8 cellular contexts compared by ENCODE assay signal in genomic region chr3:194472290-194472920, GRCh38. TPM values are rescaled to one million over a fixed set of nuclear protein-coding genes. Genes with fewer than 3 reads are reported as not detected.
DNase-seq lines count a peak whose midpoint lies in the region; ATAC-seq and TF ChIP-seq lines count a peak whose summit lies in the region.

No MANE protein-coding gene starts in this region.

- H4K20me1 ChIP-seq in Loucy (ENCODE audit: insufficient read depth, low read length, poor library complexity, severe bottlenecking) = peaks cover 76% of the 10 kb centered on the region

- no peaks in the 10 kb centered on the region for H3K27me3 ChIP-seq in Loucy (ENCODE audit: insufficient read depth, low read length, poor library complexity, severe bottlenecking)

- H3K27ac Mint-ChIP-seq in activated CD4-positive, alpha-beta T cell treated with anti-CD3 and anti-CD28 coated beads, Interleukin-2, amount 10 ng/mL, durations not matched to agents 7 days and 5 days = no peak overlapping the region
- H3K27ac Mint-ChIP-seq in naive thymus-derived CD8-positive, alpha-beta T cell = no peak overlapping the region

- H3K27me3 Mint-ChIP-seq in activated CD4-positive, alpha-beta T cell treated with anti-CD3 and anti-CD28 coated beads, Interleukin-2, amount 10 ng/mL, durations not matched to agents 7 days and 5 days = no peaks in the 10 kb centered on the region
- no peaks in the 10 kb centered on the region for H3K27me3 Mint-ChIP-seq in naive thymus-derived CD8-positive, alpha-beta T cell

- no peaks in the 10 kb centered on the region for H3F3A ChIP-seq in Loucy (ENCODE audit: low read depth)

- H3K9me2 ChIP-seq in Loucy (replicated peaks; ENCODE audit: low read depth, low read length) = no peaks in the 10 kb centered on the region

- H3K9me3 Mint-ChIP-seq in activated CD4-positive, alpha-beta T cell treated with anti-CD3 and anti-CD28 coated beads, Interleukin-2, amount 10 ng/mL, durations not matched to agents 7 days and 5 days = no peaks in the 10 kb centered on the region
- H3K9me3 Mint-ChIP-seq in naive thymus-derived CD8-positive, alpha-beta T cell = no peaks in the 10 kb centered on the region

- H3K9ac ChIP-seq in Loucy (ENCODE audit: low read depth, low read length, poor library complexity, severe bottlenecking) = no peak overlapping the region

- POLR2A ChIA-PET in activated CD4-positive, alpha-beta T cell treated with anti-CD3 and anti-CD28 coated beads, Interleukin-2, amount 10 ng/mL, durations not matched to agents 7 days and 5 days (lab: Charles Lee) = no interaction called here
- POLR2A ChIA-PET in naive thymus-derived CD8-positive, alpha-beta T cell (lab: Charles Lee) = interaction anchor here (1.0 to 1.3 kb wide), 2 partner anchors 13 to 112 kb away, joined by 4 read pairs; no protein-coding TSS in a partner anchor

- H3K4me3 ChIP-seq in Loucy (ENCODE audit: low read length, poor library complexity, severe bottlenecking) (no peak overlapping the region), epithelial cell of proximal tubule (ENCODE audit: low read depth, low read length) (no peak overlapping the region)

- H3K79me2 ChIP-seq in Loucy (ENCODE audit: insufficient read depth, low read length) = peaks cover 97% of the 10 kb centered on the region

- H3K4me3 Mint-ChIP-seq in activated CD4-positive, alpha-beta T cell treated with anti-CD3 and anti-CD28 coated beads, Interleukin-2, amount 10 ng/mL, durations not matched to agents 7 days and 5 days = no peak overlapping the region
- H3K4me3 Mint-ChIP-seq in naive thymus-derived CD8-positive, alpha-beta T cell = no peak overlapping the region

- ATAC-seq in GM21723 (IDR thresholded peaks at IDR 0.05; ENCODE audit: unreplicated experiment) = peak; percentile 81
- peak; percentile 93 to 96 for ATAC-seq in naive thymus-derived CD8-positive, alpha-beta T cell

- in situ Hi-C loops in SK-MEL-5 (cut with HindIII; ENCODE audit: low pct_unique_long_range_greater_than_20kb, low sequenced_read_pairs) = no loop called here

- peaks cover 20% of the 10 kb centered on the region for H3K4me1 ChIP-seq in Loucy (ENCODE audit: insufficient read depth, low read length, poor library complexity, severe bottlenecking)

- peak; percentile 52 for DNase-seq in activated CD4-positive, alpha-beta T cell treated with anti-CD3 and anti-CD28 coated beads, Interleukin-2, amount 10 ng/mL, durations not matched to agents 7 days and 5 days
- no peak for DNase-seq in activated CD4-positive, alpha-beta T cell treated with anti-CD3 and anti-CD28 coated beads for 1 hour
- DNase-seq in SK-MEL-5 (ENCODE audit: low read depth, low spot score) (peak; percentile 78), epithelial cell of proximal tubule (ENCODE audit: low read depth) (no peak)
- DNase-seq in naive thymus-derived CD8-positive, alpha-beta T cell = peak in 6 of 10 donors; percentile 20 to 68 (median 58)
- DNase-seq in stimulated activated CD4-positive, alpha-beta T cell treated with anti-CD3 and anti-CD28 coated beads, Interleukin-1b, Interleukin-23, amount 100 ng/mL, for 48 hours = no peak

- H2AFZ ChIP-seq in Loucy (ENCODE audit: low read length) = no peak overlapping the region

- H3K4me1 Mint-ChIP-seq in activated CD4-positive, alpha-beta T cell treated with anti-CD3 and anti-CD28 coated beads, Interleukin-2, amount 10 ng/mL, durations not matched to agents 7 days and 5 days = peaks cover 8% of the 10 kb centered on the region
- peaks cover 6 to 17% (median 11%) of the 10 kb centered on the region in 4 donors for H3K4me1 Mint-ChIP-seq in naive thymus-derived CD8-positive, alpha-beta T cell

- H3K9me3 ChIP-seq in Loucy (ENCODE audit: insufficient read depth, low read depth, low read length) = no peaks in the 10 kb centered on the region

- TF ChIP-seq CTCF in Loucy (conservative IDR thresholded peaks at IDR 0.05; ENCODE audit: low read length) = peak; percentile 91
- peak; percentile 99 for TF ChIP-seq CTCF in epithelial cell of proximal tubule (conservative IDR thresholded peaks at IDR 0.05; ENCODE audit: low read depth, low read length)

- no peak overlapping the region for H3K4me2 ChIP-seq in Loucy (ENCODE audit: low read depth, low read length, poor library complexity, severe bottlenecking)

- peaks cover 1% of the 10 kb centered on the region for H3K36me3 Mint-ChIP-seq in activated CD4-positive, alpha-beta T cell treated with anti-CD3 and anti-CD28 coated beads, Interleukin-2, amount 10 ng/mL, durations not matched to agents 7 days and 5 days (ENCODE audit: low read depth)
- H3K36me3 Mint-ChIP-seq in naive thymus-derived CD8-positive, alpha-beta T cell = peaks cover 0 to 4% (median 0%) of the 10 kb centered on the region in 3 donors

- 0 out of 2 replicates have a peak, but pooled peaks cover 4% of the 10 kb centered on the region for H3K36me3 ChIP-seq in Loucy (ENCODE audit: insufficient read depth, low read length)

- CTCF ChIA-PET in activated CD4-positive, alpha-beta T cell treated with anti-CD3 and anti-CD28 coated beads, Interleukin-2, amount 10 ng/mL, durations not matched to agents 7 days and 5 days (lab: Charles Lee) = interaction anchor here (0.5 to 1.2 kb wide), 9 partner anchors 9 to 131 kb away, joined by 3 to 7 read pairs (median 4); no protein-coding TSS in a partner anchor

RNA-seq across cellular contexts. Expression of gene ATP13A3, which starts 14.4 kb away (rescaled TPM):
- total RNA-seq in activated CD4-positive, alpha-beta T cell treated with anti-CD3 and anti-CD28 coated beads, Interleukin-2, amount 10 ng/mL, durations not matched to agents 7 days and 5 days = 10 to 100 TPM; 59.2 to 73.8 TPM
- 95.1 and 102 TPM in 2 replicates for total RNA-seq in SK-MEL-5 (2014; rRNA removed; shearing (Covaris generic))
- polyA plus RNA-seq in SK-MEL-5 (2015; cell fraction: cytosol; rRNA removed) = 78.4 and 144 TPM in 2 replicates
- 74.9 and 82.3 TPM in 2 replicates for polyA plus RNA-seq in SK-MEL-5 (2015; cell fraction: nucleus; rRNA removed)
- total RNA-seq in epithelial cell of proximal tubule = 88.1 and 102 TPM in 2 replicates
- 10 to 100 TPM; 51.7 to 53.8 TPM for total RNA-seq in naive thymus-derived CD8-positive, alpha-beta T cell
- polyA plus RNA-seq in naive thymus-derived CD8-positive, alpha-beta T cell = 10 to 100 TPM in 2 of 3 donors, 1 to 10 TPM in 1; 5.9 to 13.2 (median 10.6) TPM

Comparison
In these comparisons a context has a peak if more than half of its experiments do, and no peak if none do; other contexts are left out.
1. DNase-seq: peak in activated CD4-positive, alpha-beta T cell treated with anti-CD3 and anti-CD28 coated beads, Interleukin-2, amount 10 ng/mL, durations not matched to agents 7 days and 5 days (single experiment), SK-MEL-5 (single experiment) and naive thymus-derived CD8-positive, alpha-beta T cell (6 of 10); none in activated CD4-positive, alpha-beta T cell treated with anti-CD3 and anti-CD28 coated beads for 1 hour (single experiment), epithelial cell of proximal tubule (single experiment) and stimulated activated CD4-positive, alpha-beta T cell treated with anti-CD3 and anti-CD28 coated beads, Interleukin-1b, Interleukin-23, amount 100 ng/mL, for 48 hours (single experiment).